10 cellular contexts compared by ENCODE assay signal in the genomic region with DNA sequence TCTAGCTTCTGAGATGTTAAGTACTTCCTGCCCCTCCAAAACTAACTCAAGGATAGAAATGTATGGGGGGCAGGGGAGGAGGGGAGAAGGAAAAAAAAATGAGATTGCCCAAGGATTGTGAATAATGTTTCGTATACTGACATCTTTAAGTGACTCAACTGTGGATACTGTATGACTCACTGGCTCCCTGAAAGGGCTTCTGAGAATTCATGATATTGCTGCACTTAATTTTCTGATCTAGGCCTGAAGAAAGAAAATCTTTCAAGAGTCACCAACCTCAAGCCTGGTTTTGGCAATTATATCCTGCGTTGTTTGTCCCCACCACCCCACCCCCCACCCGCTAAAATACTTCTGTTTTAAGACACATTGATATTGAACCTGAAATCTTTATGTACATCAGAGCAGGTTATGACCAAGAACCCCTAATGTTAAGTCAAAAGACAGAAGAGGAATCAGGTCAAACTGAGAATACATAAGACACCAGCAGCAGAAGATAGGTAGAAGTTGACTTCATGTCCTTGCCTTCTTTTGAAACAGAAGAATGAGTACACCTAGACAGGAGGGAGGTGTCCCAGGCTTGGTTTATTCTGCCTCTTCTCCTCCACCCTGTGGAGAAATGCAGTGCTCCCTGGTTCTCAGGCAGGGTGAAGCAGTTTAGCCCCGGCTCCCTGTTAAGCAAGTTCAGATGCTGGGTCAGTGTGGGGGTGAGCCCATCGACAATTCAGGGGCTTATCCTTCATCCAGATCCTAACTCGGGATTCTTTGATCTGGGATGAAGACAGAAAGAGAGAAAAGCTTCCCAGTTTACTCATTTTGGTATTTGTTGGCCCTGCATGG. TPM values are rescaled to one million over a fixed set of nuclear protein-coding genes. Genes with fewer than 3 reads are reported as not detected.
DNase-seq lines count a peak whose midpoint lies in the region; ATAC-seq and TF ChIP-seq lines count a peak whose summit lies in the region.
"Had no signal": no experiment of that assay in that cellular context is flagged by ENCODE, and none has a peak within 500 bp of the region (broad histone marks: within the 10 kb centered on the region; RNA-seq: fewer than 3 reads in every experiment).

No MANE protein-coding gene starts in this region.

- H3K36me3 ChIP-seq in thyroid gland, result peaks cover 19 to 20% of the 10 kb centered on the region in 2 donors

- 86% methylated on average over 6 of the region's 6 CpGs for WGBS in thyroid gland, 2 donors

- H3K27ac ChIP-seq in thyroid gland, result no peak overlapping the region
- H3K27ac ChIP-seq: KMS-11 had no signal

- peaks cover 7% of the 10 kb centered on the region in 2 donors for H3K4me1 ChIP-seq in thyroid gland

- TF ChIP-seq CTCF in thyroid gland (IDR thresholded peaks at IDR 0.05), result no peak

- DNase-seq in activated effector memory CD4-positive, alpha-beta T cell treated with anti-CD3 and anti-CD28 coated beads, Interleukin-2, amount 50 U/mL, for 16 hours, result peak; percentile 52
- no peak for DNase-seq in activated effector memory CD4-positive, alpha-beta T cell treated with Interleukin-2 at 50 U/mL for 16 hours
- DNase-seq in SW 1271 (lab: John Stamatoyannopoulos, UW) (peak; percentile 47 to 69), activated gamma-delta T cell (lab: John Stamatoyannopoulos, UW) (no peak), thyroid gland (no peak)
- peak; percentile 8 for DNase-seq in stimulated activated naive CD8-positive, alpha-beta T cell treated with anti-CD3 and anti-CD28 coated beads, Interleukin-15, Interleukin-2, amounts not matched to agents 100 U/mL and 50 U/mL, for 24 hours
- DNase-seq: COR-L47 had no signal

- intact Hi-C loops in thyroid gland (cut with DNase I), result no loop called here

- H3K4me3 ChIP-seq in thyroid gland (replicated peaks in 1 of 3), result no peak overlapping the region

- TF ChIP-seq POLR2A in thyroid gland (IDR thresholded peaks at IDR 0.05), result no peak

- no peaks in the 10 kb centered on the region for H3K27me3 ChIP-seq in thyroid gland

- ATAC-seq in esophagus mucosa (peak; percentile 10), HG02852 (IDR thresholded peaks at IDR 0.05; ENCODE audit: unreplicated experiment) (no peak)
- ATAC-seq in stimulated activated naive CD8-positive, alpha-beta T cell treated with anti-CD3 and anti-CD28 coated beads, Interleukin-15, Interleukin-2, amounts not matched to agents 100 U/mL and 50 U/mL, for 24 hours, result peak; percentile 67

- H3K9me3 ChIP-seq in thyroid gland, result no peaks in the 10 kb centered on the region

RNA-seq across cellular contexts. Expression of a gene that starts 3.3 kb away (rescaled TPM):
- total RNA-seq in esophagus mucosa, result 8.3 TPM
- 10 to 100 TPM; 17.2 to 27.7 (median 22.2) TPM for total RNA-seq in thyroid gland

RNA-seq across cellular contexts. Expression of a gene that starts 46.3 kb away (rescaled TPM):
- 18.7 TPM for total RNA-seq in esophagus mucosa
- 10 to 100 TPM; 22.4 to 29.6 (median 25.0) TPM for total RNA-seq in thyroid gland

RNA-seq across cellular contexts. Expression of a gene that starts 56.5 kb away (rescaled TPM):
- total RNA-seq in esophagus mucosa (34.4 TPM), thyroid gland (10 to 100 TPM; 46.1 to 71.6 (median 50.6) TPM)

Comparison
In these comparisons a context has a peak if more than half of its experiments do, and no peak if none do; other contexts are left out.
1. DNase-seq: peak in activated effector memory CD4-positive, alpha-beta T cell treated with anti-CD3 and anti-CD28 coated beads, Interleukin-2, amount 50 U/mL, for 16 hours (single experiment), SW 1271 (2 of 2) and stimulated activated naive CD8-positive, alpha-beta T cell treated with anti-CD3 and anti-CD28 coated beads, Interleukin-15, Interleukin-2, amounts not matched to agents 100 U/mL and 50 U/mL, for 24 hours (single experiment); none in activated effector memory CD4-positive, alpha-beta T cell treated with Interleukin-2 at 50 U/mL for 16 hours (single experiment), activated gamma-delta T cell (single experiment) and thyroid gland (0 of 2).